15 cellular contexts compared by ENCODE assay signal in genomic region chr11:71796016-71796415, GRCh38. TPM values are rescaled to one million over a fixed set of nuclear protein-coding genes. Genes with fewer than 3 reads are reported as not detected.
"Had no signal": no experiment of that assay in that cellular context is flagged by ENCODE, and none has a peak within 500 bp of the region (broad histone marks: within the 10 kb centered on the region; RNA-seq: fewer than 3 reads in every experiment).

No MANE protein-coding gene starts in this region.

RNA-seq across cellular contexts. Expression of gene DEFB108B, which starts 37.0 kb away (rescaled TPM):
- total RNA-seq: stomach, subcutaneous adipose tissue, suprapubic skin, temporal lobe, testis, thoracic aorta, thyroid gland, tibial nerve, transverse colon, upper lobe of left lung, ureter, urinary bladder, uterus, vagina had no signal
- polyA plus RNA-seq: stomach, thymus, urinary bladder had no signal
